8 cellular contexts compared by ENCODE assay signal in the genomic region with DNA sequence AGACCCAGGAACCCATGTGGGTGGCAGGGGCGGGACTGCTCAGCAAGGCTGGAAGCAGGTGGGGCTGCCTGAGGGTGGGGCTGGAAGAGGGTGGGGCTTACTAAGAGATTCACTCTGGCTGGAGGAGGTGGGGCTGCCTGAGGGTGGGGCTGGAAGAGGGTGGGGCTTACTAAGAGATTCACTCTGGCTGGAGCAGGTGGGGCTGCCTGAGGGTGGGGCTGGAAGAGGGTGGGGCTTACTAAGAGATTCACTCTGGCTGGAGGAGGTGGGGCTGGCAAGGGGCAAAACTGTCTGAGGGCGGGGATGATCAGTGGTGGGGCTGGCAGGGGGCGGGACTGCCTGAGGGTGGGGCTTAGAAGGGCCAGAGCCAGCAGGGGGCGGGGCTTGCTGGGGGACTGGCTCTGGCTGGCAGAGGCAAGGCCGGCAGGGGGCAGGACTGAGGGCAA.
DNase-seq lines count a peak whose midpoint lies in the region; ATAC-seq lines count a peak whose summit lies in the region.
"Not testable (repeated sequence)": the region's sequence is repeated elsewhere in the genome, so short reads cannot be mapped to it uniquely, and the experiment has no call there.

No MANE protein-coding gene starts in this region.

- not testable (repeated sequence) for H4K20me1 ChIP-seq in Karpas-422 (ENCODE audit: insufficient read depth, low read depth, low read length)

- H3K36me3 ChIP-seq in Karpas-422 (ENCODE audit: insufficient read depth, low read length); NT2/D1 (ENCODE audit: insufficient read depth, insufficient read length, low read length); naive thymus-derived CD4-positive, alpha-beta T cell (ENCODE audit: control insufficient read depth in 2 of 3, insufficient read depth in 3 of 3, low read length in 3 of 3): not testable (repeated sequence)

- H3K4me3 Mint-ChIP-seq in activated CD4-positive, alpha-beta T cell treated with anti-CD3 and anti-CD28 coated beads for 36 hours; activated T-helper 2 cell treated with anti-CD3 and anti-CD28 coated beads, Interferon-gamma antibody, Interleukin-2, Interleukin-4, amounts not matched to agents 10 μg/mL and 5 μg/mL and 100 μg/mL, durations not matched to agents 14 hours and 24 hours and 36 hours (ENCODE audit: low read depth); naive thymus-derived CD4-positive, alpha-beta T cell: not testable (repeated sequence)

- not testable (repeated sequence) for H3K27ac Mint-ChIP-seq in activated CD4-positive, alpha-beta T cell treated with anti-CD3 and anti-CD28 coated beads for 36 hours; activated T-helper 2 cell treated with anti-CD3 and anti-CD28 coated beads, Interferon-gamma antibody, Interleukin-2, Interleukin-4, amounts not matched to agents 10 μg/mL and 5 μg/mL and 100 μg/mL, durations not matched to agents 14 hours and 24 hours and 36 hours; naive thymus-derived CD4-positive, alpha-beta T cell

- H3K4me1 ChIP-seq in Karpas-422 (ENCODE audit: low read length); NT2/D1 (ENCODE audit: insufficient read depth, insufficient read length); naive thymus-derived CD4-positive, alpha-beta T cell (ENCODE audit: control insufficient read depth in 2 of 2, insufficient read depth in 2 of 2, low read length in 2 of 2): not testable (repeated sequence)

- H3K79me2 ChIP-seq in Karpas-422 (ENCODE audit: low read length) = not testable (repeated sequence)

- not testable (repeated sequence) for H3K4me1 Mint-ChIP-seq in activated CD4-positive, alpha-beta T cell treated with anti-CD3 and anti-CD28 coated beads for 36 hours; naive thymus-derived CD4-positive, alpha-beta T cell
- peaks cover 11% of the 10 kb centered on the region for H3K4me1 Mint-ChIP-seq in activated T-helper 2 cell treated with anti-CD3 and anti-CD28 coated beads, Interferon-gamma antibody, Interleukin-2, Interleukin-4, amounts not matched to agents 10 μg/mL and 5 μg/mL and 100 μg/mL, durations not matched to agents 14 hours and 24 hours and 36 hours (ENCODE audit: low read depth)

- ATAC-seq in activated CD4-positive, alpha-beta T cell treated with anti-CD3 and anti-CD28 coated beads for 36 hours = peak; percentile 85
- ATAC-seq in Right ventricle myocardium inferior = peak; percentile 23
- ATAC-seq in naive thymus-derived CD4-positive, alpha-beta T cell = peak; percentile 20
- peak; percentile 69 for ATAC-seq in stimulated activated naive CD8-positive, alpha-beta T cell treated with anti-CD3 and anti-CD28 coated beads, Interleukin-15, Interleukin-2, amounts not matched to agents 100 U/mL and 50 U/mL, for 24 hours

- not testable (repeated sequence) for H3K4me2 ChIP-seq in Karpas-422 (ENCODE audit: low read depth, low read length, poor library complexity, severe bottlenecking)

- H3K9me3 Mint-ChIP-seq in activated CD4-positive, alpha-beta T cell treated with anti-CD3 and anti-CD28 coated beads for 36 hours (ENCODE audit: low read depth); activated T-helper 2 cell treated with anti-CD3 and anti-CD28 coated beads, Interferon-gamma antibody, Interleukin-2, Interleukin-4, amounts not matched to agents 10 μg/mL and 5 μg/mL and 100 μg/mL, durations not matched to agents 14 hours and 24 hours and 36 hours; naive thymus-derived CD4-positive, alpha-beta T cell: not testable (repeated sequence)

- POLR2A ChIA-PET in activated CD4-positive, alpha-beta T cell treated with anti-CD3 and anti-CD28 coated beads for 36 hours (lab: Charles Lee); naive thymus-derived CD4-positive, alpha-beta T cell (lab: Charles Lee): not testable (repeated sequence)

- H3K27me3 Mint-ChIP-seq in activated CD4-positive, alpha-beta T cell treated with anti-CD3 and anti-CD28 coated beads for 36 hours = peaks cover 17% of the 10 kb centered on the region
- not testable (repeated sequence) for H3K27me3 Mint-ChIP-seq in activated T-helper 2 cell treated with anti-CD3 and anti-CD28 coated beads, Interferon-gamma antibody, Interleukin-2, Interleukin-4, amounts not matched to agents 10 μg/mL and 5 μg/mL and 100 μg/mL, durations not matched to agents 14 hours and 24 hours and 36 hours (ENCODE audit: low read depth)
- H3K27me3 Mint-ChIP-seq in naive thymus-derived CD4-positive, alpha-beta T cell = peaks cover 0 to 18% (median 0%) of the 10 kb centered on the region in 5 donors

- intact Hi-C loops in activated CD4-positive, alpha-beta T cell treated with anti-CD3 and anti-CD28 coated beads for 36 hours (cut with DNase I, micrococcal nuclease); activated T-helper 2 cell treated with anti-CD3 and anti-CD28 coated beads, Interferon-gamma antibody, Interleukin-2, Interleukin-4, amounts not matched to agents 10 μg/mL and 5 μg/mL and 100 μg/mL, durations not matched to agents 14 hours and 24 hours and 36 hours (cut with micrococcal nuclease); Right ventricle myocardium inferior (cut with DNase I); naive thymus-derived CD4-positive, alpha-beta T cell (cut with micrococcal nuclease): not testable (repeated sequence)

- H2AFZ ChIP-seq in Karpas-422 (ENCODE audit: low read length) = not testable (repeated sequence)

- H3K9me2 ChIP-seq in Karpas-422 (replicated peaks; ENCODE audit: insufficient read depth, low read length) = not testable (repeated sequence)

- H3K27me3 ChIP-seq in Karpas-422 (ENCODE audit: low read length); NT2/D1 (ENCODE audit: insufficient read depth, insufficient read length); naive thymus-derived CD4-positive, alpha-beta T cell (ENCODE audit: control insufficient read depth in 2 of 2, insufficient read depth in 2 of 2, low read length in 2 of 2): not testable (repeated sequence)

- H3K36me3 Mint-ChIP-seq in activated CD4-positive, alpha-beta T cell treated with anti-CD3 and anti-CD28 coated beads for 36 hours (ENCODE audit: low read depth); activated T-helper 2 cell treated with anti-CD3 and anti-CD28 coated beads, Interferon-gamma antibody, Interleukin-2, Interleukin-4, amounts not matched to agents 10 μg/mL and 5 μg/mL and 100 μg/mL, durations not matched to agents 14 hours and 24 hours and 36 hours (ENCODE audit: low read depth); naive thymus-derived CD4-positive, alpha-beta T cell: not testable (repeated sequence)

- H3K9ac ChIP-seq in Karpas-422 (ENCODE audit: low read length); NT2/D1 (ENCODE audit: insufficient read length, low read depth): not testable (repeated sequence)

- H3K9me3 ChIP-seq in Karpas-422 (ENCODE audit: low read length); NT2/D1 (ENCODE audit: insufficient read depth, low read length); naive thymus-derived CD4-positive, alpha-beta T cell (ENCODE audit: control insufficient read depth in 2 of 3, low read length in 3 of 3): not testable (repeated sequence)

- not testable (repeated sequence) for H3K4me3 ChIP-seq in Karpas-422 (ENCODE audit: low read length); NT2/D1 (ENCODE audit: insufficient read length, low read depth); naive thymus-derived CD4-positive, alpha-beta T cell (ENCODE audit: low read length)

- CTCF ChIA-PET in activated CD4-positive, alpha-beta T cell treated with anti-CD3 and anti-CD28 coated beads for 36 hours (lab: Charles Lee); naive thymus-derived CD4-positive, alpha-beta T cell (lab: Charles Lee): not testable (repeated sequence)

- DNase-seq in DMS 273 (lab: John Stamatoyannopoulos, UW; ENCODE audit: unreplicated experiment) (peak; percentile 50), Karpas-422 (peak; percentile 88), NT2/D1 (ENCODE audit: low read depth, low spot score) (peak; percentile 23)
- not testable (repeated sequence) for DNase-seq in activated CD4-positive, alpha-beta T cell treated with anti-CD3 and anti-CD28 coated beads for 36 hours; Right ventricle myocardium inferior (ENCODE audit: missing footprints)
- peak; percentile 19 for DNase-seq in activated T-helper 2 cell treated with anti-CD3 and anti-CD28 coated beads, Interferon-gamma antibody, Interleukin-2, Interleukin-4, amounts not matched to agents 10 μg/mL and 5 μg/mL and 100 μg/mL, durations not matched to agents 14 hours and 24 hours and 36 hours (ENCODE audit: low spot score)
- DNase-seq in naive thymus-derived CD4-positive, alpha-beta T cell = peak in 1 of 9 donors; percentile 9
- DNase-seq in stimulated activated naive CD8-positive, alpha-beta T cell treated with anti-CD3 and anti-CD28 coated beads, Interleukin-15, Interleukin-2, amounts not matched to agents 100 U/mL and 50 U/mL, for 24 hours = peak; percentile 8

- not testable (repeated sequence) for H3K27ac ChIP-seq in Karpas-422 (ENCODE audit: low read length); naive thymus-derived CD4-positive, alpha-beta T cell (ENCODE audit: low read depth, low read length)

Comparison
In these comparisons a context has a peak if more than half of its experiments do, and no peak if none do; other contexts are left out.
1. ATAC-seq: peak in every context shown above with its lines; median percentile 85 in activated CD4-positive, alpha-beta T cell treated with anti-CD3 and anti-CD28 coated beads for 36 hours; 69 in stimulated activated naive CD8-positive, alpha-beta T cell treated with anti-CD3 and anti-CD28 coated beads, Interleukin-15, Interleukin-2, amounts not matched to agents 100 U/mL and 50 U/mL, for 24 hours; 23 in Right ventricle myocardium inferior; 20 in naive thymus-derived CD4-positive, alpha-beta T cell.